In genomic region chr17:81867952-81868673, GRCh38 we compare ENCODE assay signal across 9 cellular contexts. TPM values are rescaled to one million over a fixed set of nuclear protein-coding genes. Genes with fewer than 3 reads are reported as not detected.
A peak's percentile ranks its signal among the peaks of the same experiment; 100 is the strongest.
DNase-seq lines count a peak whose midpoint lies in the region; ATAC-seq and TF ChIP-seq lines count a peak whose summit lies in the region.
"Had no signal": no experiment of that assay in that cellular context is flagged by ENCODE, and none has a peak within 500 bp of the region (broad histone marks: within the 10 kb centered on the region; RNA-seq: fewer than 3 reads in every experiment).

No MANE protein-coding gene starts in this region.

- peak overlapping the region; percentile 72 for H3K4me3 Mint-ChIP-seq in type B pancreatic cell

- no peak overlapping the region for H3K4me3 ChIP-seq in heart left ventricle
- H3K4me3 ChIP-seq in upper lobe of right lung: no peak overlapping the region

- TF ChIP-seq CTCF in heart left ventricle (IDR thresholded peaks at IDR 0.05) (no peak), type B pancreatic cell (conservative IDR thresholded peaks at IDR 0.05) (no peak), upper lobe of right lung (IDR thresholded peaks at IDR 0.05) (no peak)

- H3K36me3 Mint-ChIP-seq in type B pancreatic cell: peaks cover 5% of the 10 kb centered on the region

- intact Hi-C loops in heart left ventricle (cut with DNase I) (loop anchor here in 2 of 10 donors (10.0 kb wide), 2 partner anchors 157 to 353 kb away; partner anchors contain the start of genes ACTG1 (in 1 of the 2), CENPX (in 1 of the 2) and LRRC45 (in 1 of the 2)), left ventricle myocardium superior (cut with micrococcal nuclease) (no loop called here), upper lobe of right lung (cut with DNase I) (no loop called here)

- H3K36me3 ChIP-seq in heart left ventricle (peaks cover 0 to 47% (median 22%) of the 10 kb centered on the region in 9 donors), upper lobe of right lung (peaks cover 19% of the 10 kb centered on the region)

- H3K4me1 Mint-ChIP-seq in type B pancreatic cell (ENCODE audit: unreplicated experiment): peaks cover 15% of the 10 kb centered on the region

- H3K27me3 ChIP-seq in heart left ventricle: no peaks in the 10 kb centered on the region
- no peaks in the 10 kb centered on the region for H3K27me3 ChIP-seq in upper lobe of right lung

- peak in 1 of 4 donors; percentile 0 for ATAC-seq in heart left ventricle
- no peak for ATAC-seq in left ventricle myocardium superior
- ATAC-seq in GM19452 (IDR thresholded peaks at IDR 0.05; ENCODE audit: unreplicated experiment): no peak
- no peak for ATAC-seq in upper lobe of right lung

- H3K27ac ChIP-seq in heart left ventricle (peak overlapping the region in 7 of 12 donors; percentile 11 to 98 (median 71)), upper lobe of right lung (no peak overlapping the region)

- H3K4me1 ChIP-seq in heart left ventricle (peaks cover 4 to 69% (median 57%) of the 10 kb centered on the region in 12 donors), upper lobe of right lung (peaks cover 43% of the 10 kb centered on the region)

- H3K9me3 Mint-ChIP-seq in type B pancreatic cell: no peaks in the 10 kb centered on the region

- no peak for TF ChIP-seq POLR2A in heart left ventricle (IDR thresholded peaks at IDR 0.05)

- H3K27me3 Mint-ChIP-seq in type B pancreatic cell: no peaks in the 10 kb centered on the region

- 64 to 69% (median 67%) methylated on average over 24 to 31 of the region's 31 CpGs for WGBS in heart left ventricle, 4 donors

- peak overlapping the region; percentile 90 for H3K27ac Mint-ChIP-seq in type B pancreatic cell

- DNase-seq in heart left ventricle (no peak), left ventricle myocardium superior (no peak), kidney tubule cell (ENCODE audit: low spot score) (peak; percentile 35), type B pancreatic cell (ENCODE audit: extremely low spot score, unreplicated experiment) (no peak), upper lobe of right lung (no peak)
- DNase-seq in activated CD4-positive, alpha-beta T cell treated with anti-CD3 and anti-CD28 coated beads, Interleukin-2, amount 50 U/mL, for 48 hours: peak; percentile 31 to 48
- no peak for DNase-seq in activated CD4-positive, CD25-positive, alpha-beta regulatory T cell treated with anti-CD3 and anti-CD28 coated beads, Interleukin-2, amount 50 U/mL, for 72 hours

- H3K9me3 ChIP-seq in heart left ventricle: no peaks in the 10 kb centered on the region
- no peaks in the 10 kb centered on the region for H3K9me3 ChIP-seq in upper lobe of right lung

RNA-seq across cellular contexts. Expression of gene ARHGDIA, which starts 3.0 kb away (rescaled TPM):
- total RNA-seq in heart left ventricle (100 to 1,000 TPM in 6 of 9 donors, 10 to 100 TPM in 3; 81.4 to 268 (median 152) TPM), left ventricle myocardium superior (114 TPM), type B pancreatic cell (ENCODE audit: low replicate concordance) (250 and 264 TPM in 2 replicates), upper lobe of right lung (386 TPM)
- polyA plus RNA-seq in heart left ventricle: 100 to 1,000 TPM in 1 of 2 donors, 10 to 100 TPM in 1; 81.7 to 296 TPM

RNA-seq across cellular contexts. Expression of gene P4HB, which starts 7.8 kb away (rescaled TPM):
- total RNA-seq in heart left ventricle (100 to 1,000 TPM; 280 to 763 (median 374) TPM), left ventricle myocardium superior (362 TPM), type B pancreatic cell (ENCODE audit: low replicate concordance) (555 and 815 TPM in 2 replicates), upper lobe of right lung (462 TPM)
- 100 to 1,000 TPM; 246 to 584 TPM for polyA plus RNA-seq in heart left ventricle

RNA-seq across cellular contexts. Expression of gene ALYREF, which starts 23.3 kb away (rescaled TPM):
- total RNA-seq in heart left ventricle: 10 to 100 TPM; 25.1 to 39.9 (median 32.4) TPM
- 10 to 100 TPM in 1 of 2 donors, 1 to 10 TPM in 1; 9.8 to 50.5 TPM for polyA plus RNA-seq in heart left ventricle
- 32.0 TPM for total RNA-seq in left ventricle myocardium superior
- total RNA-seq in type B pancreatic cell (ENCODE audit: low replicate concordance): 102 and 124 TPM in 2 replicates
- total RNA-seq in upper lobe of right lung: 39.4 TPM

RNA-seq across cellular contexts. Expression of gene ANAPC11, which starts 23.4 kb away (rescaled TPM):
- total RNA-seq in heart left ventricle (100 to 1,000 TPM; 118 to 255 (median 143) TPM), left ventricle myocardium superior (173 TPM), type B pancreatic cell (ENCODE audit: low replicate concordance) (136 and 140 TPM in 2 replicates), upper lobe of right lung (91.0 TPM)
- 100 to 1,000 TPM; 283 to 329 TPM for polyA plus RNA-seq in heart left ventricle

RNA-seq across cellular contexts. Expression of gene PPP1R27, which starts 33.3 kb away (rescaled TPM):
- not detected for total RNA-seq in heart left ventricle
- not detected for polyA plus RNA-seq in heart left ventricle
- 0.67 TPM for total RNA-seq in left ventricle myocardium superior
- total RNA-seq in type B pancreatic cell (ENCODE audit: low replicate concordance): not detected in 2 replicates
- not detected for total RNA-seq in upper lobe of right lung
- total RNA-seq: LHCN-M2 had no signal

Comparison
In these comparisons a context has a peak if more than half of its experiments do, and no peak if none do; other contexts are left out.
1. DNase-seq: peak in activated CD4-positive, alpha-beta T cell treated with anti-CD3 and anti-CD28 coated beads, Interleukin-2, amount 50 U/mL, for 48 hours (2 of 2) and kidney tubule cell (single experiment); none in heart left ventricle (0 of 5), left ventricle myocardium superior (single experiment), type B pancreatic cell (single experiment), upper lobe of right lung (single experiment) and activated CD4-positive, CD25-positive, alpha-beta regulatory T cell treated with anti-CD3 and anti-CD28 coated beads, Interleukin-2, amount 50 U/mL, for 72 hours (single experiment).